In the genomic region with DNA sequence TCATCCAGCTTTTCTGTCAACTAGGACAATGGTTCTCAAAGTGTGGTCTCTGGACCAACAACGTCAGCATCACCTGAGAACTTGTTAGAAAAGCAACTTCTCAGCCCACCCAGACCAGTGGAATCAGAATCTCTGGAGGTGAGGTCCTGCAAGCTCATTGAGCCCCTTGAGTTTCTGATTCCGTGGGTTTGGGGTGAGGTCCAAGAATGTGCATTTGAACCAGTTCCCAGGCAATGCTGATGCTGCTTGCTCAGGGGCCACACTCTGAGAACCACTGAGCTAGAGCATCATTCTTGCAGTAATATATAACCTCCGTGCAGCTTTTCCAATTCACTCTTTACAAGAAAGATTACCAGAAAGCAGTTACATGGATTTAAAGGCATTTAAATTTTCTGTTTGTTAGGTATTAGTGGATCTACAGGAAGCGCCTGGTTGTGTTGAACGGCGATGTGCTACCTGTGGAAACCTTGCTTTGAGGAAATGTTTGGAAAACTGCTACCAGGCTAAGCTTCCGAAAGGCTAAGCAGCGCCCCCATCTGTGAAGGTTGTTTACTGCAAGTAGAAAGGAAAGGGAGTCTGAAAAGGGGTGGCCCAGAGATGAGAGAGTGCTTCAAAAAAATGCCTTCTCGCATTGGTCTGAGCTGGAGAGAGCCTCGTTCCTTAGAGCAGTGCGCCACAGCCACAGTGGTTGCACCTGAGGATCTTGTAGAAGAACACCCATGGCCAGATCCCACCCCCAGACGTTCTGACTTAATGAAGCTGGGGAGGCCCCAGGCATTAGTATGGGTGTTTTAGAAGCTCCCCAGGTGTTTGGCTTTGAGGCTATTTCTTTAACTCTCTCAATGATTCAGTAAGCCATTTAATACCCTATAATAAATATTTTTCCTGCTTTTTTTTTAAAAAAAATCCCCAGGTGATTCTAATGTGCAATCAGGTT, we compare ENCODE assay signal across 9 cellular contexts. TPM values are rescaled to one million over a fixed set of nuclear protein-coding genes. Genes with fewer than 3 reads are reported as not detected.
DNase-seq lines count a peak whose midpoint lies in the region; ATAC-seq, FAIRE-seq and TF ChIP-seq lines count a peak whose summit lies in the region.
"Had no signal": no experiment of that assay in that cellular context is flagged by ENCODE, and none has a peak within 500 bp of the region (broad histone marks: within the 10 kb centered on the region; RNA-seq: fewer than 3 reads in every experiment).

No MANE protein-coding gene starts in this region.

- H3K4me1 ChIP-seq in NT2/D1 (ENCODE audit: insufficient read depth, insufficient read length), result peaks cover 2% of the 10 kb centered on the region

- H3K4me3 ChIP-seq in BJ (ENCODE audit: low read depth, low read length), result no peak overlapping the region
- H3K4me3 ChIP-seq in NT2/D1 (ENCODE audit: insufficient read length, low read depth), result no peak overlapping the region
- H3K4me3 ChIP-seq: ovary had no signal

- TF ChIP-seq POLR2A in GM12891 (IDR thresholded peaks at IDR 0.05; ENCODE audit: low read depth, low read length), result no peak

- no peak for FAIRE-seq in GM12891 (lab: Jason Lieb, UNC)

- H3K36me3 ChIP-seq in BJ (ENCODE audit: control insufficient read depth, insufficient read depth, low read length), result no peaks in the 10 kb centered on the region
- H3K36me3 ChIP-seq in NT2/D1 (ENCODE audit: insufficient read depth, insufficient read length, low read length), result peaks cover 11% of the 10 kb centered on the region
- H3K36me3 ChIP-seq: ovary had no signal

- ATAC-seq in HG03175 (IDR thresholded peaks at IDR 0.05; ENCODE audit: unreplicated experiment), result no peak

- H3K9me3 ChIP-seq in NT2/D1 (ENCODE audit: insufficient read depth, low read length), result no peaks in the 10 kb centered on the region
- H3K9me3 ChIP-seq: ovary had no signal

- CTCF ChIA-PET in BJ (lab: Yijun Ruan, JAX), result interaction anchor here (0.6 to 10.4 kb wide), 35 partner anchors 9 to 654 kb away, joined by 3 to 306 read pairs (median 4); no protein-coding TSS in a partner anchor

- TF ChIP-seq CTCF in BJ (IDR thresholded peaks at IDR 0.05; ENCODE audit: insufficient read depth, low read depth, low read length) (peak; percentile 71), GM12874 (IDR thresholded peaks at IDR 0.05; ENCODE audit: insufficient read depth, low read depth, low read length) (peak; percentile 59; the same call in 1 of the 2 replicates)

- H3K27me3 ChIP-seq in BJ (ENCODE audit: control insufficient read depth, insufficient read depth, low read length), result no peaks in the 10 kb centered on the region
- H3K27me3 ChIP-seq in NT2/D1 (ENCODE audit: insufficient read depth, insufficient read length), result no peaks in the 10 kb centered on the region
- H3K27me3 ChIP-seq: ovary had no signal

- H3K9ac ChIP-seq in NT2/D1 (ENCODE audit: insufficient read length, low read depth), result no peak overlapping the region

- POLR2A ChIA-PET in BJ (lab: Charles Lee), result no interaction called here

- DNase-seq in BJ (ENCODE audit: low read depth), result no peak
- DNase-seq in NT2/D1 (ENCODE audit: low read depth, low spot score), result peak; percentile 78
- DNase-seq in iPS-NIHi11 (ENCODE audit: low spot score), result peak; percentile 78
- peak; percentile 16 to 34 for DNase-seq in stimulated activated CD4-positive, alpha-beta T cell treated with anti-CD3 and anti-CD28 coated beads, Interleukin-4, amount 100 ng/mL, for 48 hours (ENCODE audit: low read depth in 2 of 2)
- DNase-seq in GM12891 (ENCODE audit: insufficient read length, low spot score), result no peak

- peak overlapping the region; percentile 26 for H3K27ac ChIP-seq in angular gyrus (ENCODE audit: low read depth, low read length)
- H3K27ac ChIP-seq: ovary had no signal

TF ChIP-seq in GM12891, 5 proteins besides CTCF, POLR2A, EP300 and RAD21:
- TF ChIP-seq TAF1 (IDR thresholded peaks at IDR 0.05; ENCODE audit: low read depth, low read length) (no peak), PAX5 (IDR thresholded peaks at IDR 0.05; ENCODE audit: insufficient read depth, low read length, severe bottlenecking) (no peak), SPI1 (IDR thresholded peaks at IDR 0.05; ENCODE audit: low read depth, low read length) (no peak), POLR2AphosphoS5 (IDR thresholded peaks at IDR 0.05; ENCODE audit: low read depth, low read length) (no peak), POU2F2 (IDR thresholded peaks at IDR 0.05; ENCODE audit: low read depth, low read length) (no peak)

RNA-seq across cellular contexts. Expression of a gene that starts 50.0 kb away (rescaled TPM):
- polyA plus RNA-seq in BJ (2011; rRNA removed), result not detected in 2 replicates
- polyA minus RNA-seq in BJ (2011; rRNA and poly(A)+ RNA removed), result not detected in 2 replicates
- polyA plus RNA-seq in GM12891 (2012; ENCODE audit: low read depth, missing spikeins), result not detected
- polyA plus RNA-seq: ovary had no signal

Comparison
In these comparisons a context has a peak if more than half of its experiments do, and no peak if none do; other contexts are left out.
1. DNase-seq: peak in NT2/D1 (single experiment), iPS-NIHi11 (single experiment) and stimulated activated CD4-positive, alpha-beta T cell treated with anti-CD3 and anti-CD28 coated beads, Interleukin-4, amount 100 ng/mL, for 48 hours (2 of 2); none in BJ (single experiment) and GM12891 (single experiment).